In genomic region chrX:16191605-16192004, GRCh38 we compare ENCODE assay signal across 27 cellular contexts. TPM values are rescaled to one million over a fixed set of nuclear protein-coding genes. Genes with fewer than 3 reads are reported as not detected.
DNase-seq lines count a peak whose midpoint lies in the region; ATAC-seq, FAIRE-seq and TF ChIP-seq lines count a peak whose summit lies in the region.
"Had no signal": no experiment of that assay in that cellular context is flagged by ENCODE, and none has a peak within 500 bp of the region (broad histone marks: within the 10 kb centered on the region; RNA-seq: fewer than 3 reads in every experiment).

No MANE protein-coding gene starts in this region.

- H3K9me3 ChIP-seq in mucosa of descending colon (no peaks in the 10 kb centered on the region), gastroesophageal sphincter (no peaks in the 10 kb centered on the region)
- H3K9me3 ChIP-seq: BLaER1, Caco-2, SJSA1 had no signal

- no peak overlapping the region for H3K27ac ChIP-seq in gastroesophageal sphincter
- H3K27ac ChIP-seq in GM23338 (ENCODE audit: low read depth) = no peak overlapping the region
- H3K27ac ChIP-seq: BLaER1, SJSA1 had no signal

- H3K4me1 Mint-ChIP-seq in natural killer cell treated with Interleukin-12 subunit alpha and Interleukin-12 subunit beta and Interleukin-15 and Interleukin-18, amount 100 ng/mL, for 72 hours (ENCODE audit: low read depth in 2 of 2) = no peaks in the 10 kb centered on the region
- peaks cover 16% of the 10 kb centered on the region for H3K4me1 Mint-ChIP-seq in GM23338

- peak; percentile 10 for FAIRE-seq in colon (lab: Jason Lieb, UNC)
- FAIRE-seq: G401.6, GM19239 had no signal

- TF ChIP-seq CTCF in mucosa of descending colon (IDR thresholded peaks at IDR 0.05) (no peak), gastroesophageal sphincter (IDR thresholded peaks at IDR 0.05) (no peak), GM23338 (conservative IDR thresholded peaks at IDR 0.05; ENCODE audit: low read depth in 2 of 2) (no peak)

- no peaks in the 10 kb centered on the region for H3K79me2 ChIP-seq in GM23338 (replicated peaks; ENCODE audit: insufficient read depth)

- no peak overlapping the region for H3K27ac Mint-ChIP-seq in natural killer cell treated with Interleukin-12 subunit alpha and Interleukin-12 subunit beta and Interleukin-15 and Interleukin-18, amount 100 ng/mL, for 72 hours
- H3K27ac Mint-ChIP-seq in GM23338 = no peak overlapping the region
- H3K27ac Mint-ChIP-seq: CD4-positive, alpha-beta T cell; HFFc6 had no signal

- no peaks in the 10 kb centered on the region for H3K9me3 Mint-ChIP-seq in natural killer cell treated with Interleukin-12 subunit alpha and Interleukin-12 subunit beta and Interleukin-15 and Interleukin-18, amount 100 ng/mL, for 72 hours
- H3K9me3 Mint-ChIP-seq in GM23338 = no peaks in the 10 kb centered on the region
- H3K9me3 Mint-ChIP-seq: CD4-positive, alpha-beta T cell; HFFc6 had no signal

- H3K27me3 Mint-ChIP-seq in natural killer cell treated with Interleukin-12 subunit alpha and Interleukin-12 subunit beta and Interleukin-15 and Interleukin-18, amount 100 ng/mL, for 72 hours = peaks cover 9 to 11% of the 10 kb centered on the region in 2 donors
- H3K27me3 Mint-ChIP-seq in GM23338 (ENCODE audit: insufficient read depth, low read depth, poor library complexity) = no peaks in the 10 kb centered on the region
- H3K27me3 Mint-ChIP-seq: CD4-positive, alpha-beta T cell had no signal

- intact Hi-C loops in mucosa of descending colon (cut with DNase I, micrococcal nuclease) = no loop called here

- H3K27me3 ChIP-seq in gastroesophageal sphincter (no peaks in the 10 kb centered on the region), GM23338 (ENCODE audit: insufficient read depth) (no peaks in the 10 kb centered on the region)
- H3K27me3 ChIP-seq: SJSA1 had no signal

- H3K36me3 Mint-ChIP-seq in natural killer cell treated with Interleukin-12 subunit alpha and Interleukin-12 subunit beta and Interleukin-15 and Interleukin-18, amount 100 ng/mL, for 72 hours = no peaks in the 10 kb centered on the region
- no peaks in the 10 kb centered on the region for H3K36me3 Mint-ChIP-seq in GM23338 (ENCODE audit: low read depth)

- no peaks in the 10 kb centered on the region for H3K9me2 ChIP-seq in GM23338 (ENCODE audit: insufficient read depth)

- H3K36me3 ChIP-seq in mucosa of descending colon (ENCODE audit: low read depth) (no peaks in the 10 kb centered on the region), gastroesophageal sphincter (no peaks in the 10 kb centered on the region), GM23338 (ENCODE audit: insufficient read depth) (no peaks in the 10 kb centered on the region)
- H3K36me3 ChIP-seq: BLaER1, SJSA1 had no signal

- no peak overlapping the region for H3K4me2 ChIP-seq in GM23338
- H3K4me2 ChIP-seq: BLaER1 had no signal

- H3K4me1 ChIP-seq in mucosa of descending colon (ENCODE audit: low read depth) = no peaks in the 10 kb centered on the region
- H3K4me1 ChIP-seq in gastroesophageal sphincter = no peaks in the 10 kb centered on the region
- peaks cover 8% of the 10 kb centered on the region for H3K4me1 ChIP-seq in GM23338 (ENCODE audit: insufficient read depth)
- H3K4me1 ChIP-seq: BLaER1, Caco-2 had no signal

- no peak for TF ChIP-seq POLR2A in gastroesophageal sphincter (IDR thresholded peaks at IDR 0.05)

- H3K4me3 Mint-ChIP-seq in natural killer cell treated with Interleukin-12 subunit alpha and Interleukin-12 subunit beta and Interleukin-15 and Interleukin-18, amount 100 ng/mL, for 72 hours = no peak overlapping the region
- H3K4me3 Mint-ChIP-seq in GM23338 = no peak overlapping the region
- H3K4me3 Mint-ChIP-seq: CD4-positive, alpha-beta T cell; H9; HFFc6 had no signal

- no peak overlapping the region for H2AFZ ChIP-seq in GM23338

- peak; percentile 3 for DNase-seq in COLO668 (lab: John Stamatoyannopoulos, UW; ENCODE audit: unreplicated experiment)
- peak; percentile 91 for DNase-seq in NCI-H2227 treated with DMSO at 0.1 percent for 48 hours (lab: John Stamatoyannopoulos, UW)
- peak in 1 of 3 donors; percentile 39 for DNase-seq in mucosa of descending colon
- no peak for DNase-seq in DMS153 treated with DMSO at 0.1 percent for 48 hours (lab: John Stamatoyannopoulos, UW; ENCODE audit: unreplicated experiment)
- no peak for DNase-seq in natural killer cell treated with Interleukin-12 subunit alpha and Interleukin-12 subunit beta and Interleukin-15 and Interleukin-18, amount 100 ng/mL, for 72 hours (ENCODE audit: low spot score)
- DNase-seq in GM23338 (ENCODE audit: low spot score) = no peak
- DNase-seq: ACHN; Caco-2; CD4-positive, alpha-beta T cell; DMS 273 treated with DMSO at 0.1 percent for 48 hours; H9; HFFc6; KBM-7; NCI-H1092; NCI-H1436; NCI-H187 treated with DMSO at 0.1 percent for 48 hours; NCI-H345; NCI-H524; NCI-H82 had no signal

- TF ChIP-seq EP300 in gastroesophageal sphincter (IDR thresholded peaks at IDR 0.05) = no peak

- H4K20me1 ChIP-seq in GM23338 (replicated peaks; ENCODE audit: insufficient read depth) = no peaks in the 10 kb centered on the region
- H4K20me1 ChIP-seq: BLaER1 had no signal

- no peaks in the 10 kb centered on the region for H3F3A ChIP-seq in GM23338 (replicated peaks; ENCODE audit: low read depth)

- ATAC-seq in mucosa of descending colon (peak; percentile 61), gastroesophageal sphincter (no peak), GM23338 (no peak)
- no peak for ATAC-seq in natural killer cell treated with Interleukin-12 subunit alpha and Interleukin-12 subunit beta and Interleukin-15 and Interleukin-18, amount 100 ng/mL, for 72 hours
- ATAC-seq: Right ventricle myocardium inferior had no signal

- H3K4me3 ChIP-seq in mucosa of descending colon = no peak overlapping the region
- no peak overlapping the region for H3K4me3 ChIP-seq in gastroesophageal sphincter
- H3K4me3 ChIP-seq in GM23338 = no peak overlapping the region
- H3K4me3 ChIP-seq: BLaER1, SJSA1 had no signal

- WGBS in gastroesophageal sphincter (ENCODE audit: low coverage in 1 of 2), 2 donors = 93 to 96% methylated on average over 2 to 6 of the region's 6 CpGs

TF ChIP-seq in GM23338, 12 proteins besides CTCF, POLR2A, EP300 and RAD21 (continues in another document):
- no peak for TF ChIP-seq NANOG (IDR thresholded peaks at IDR 0.05; ENCODE audit: borderline replicate concordance)

RNA-seq across cellular contexts. Expression of gene MAGEB17, which starts 24.3 kb away (rescaled TPM):
- total RNA-seq in mucosa of descending colon = under 1 TPM in 1 of 3 donors, not detected in 2; 0.22 TPM
- 1 to 10 TPM in 3 of 4 donors, not detected in 1; 1.4 to 2.4 (median 1.9) TPM for total RNA-seq in gastroesophageal sphincter
- not detected for total RNA-seq in natural killer cell treated with Interleukin-12 subunit alpha and Interleukin-12 subunit beta and Interleukin-15 and Interleukin-18, amount 100 ng/mL, for 72 hours
- total RNA-seq in GM23338 (2014; rRNA removed; shearing (Covaris generic)) = 0.14 and 2.2 TPM in 2 replicates
- polyA plus RNA-seq in GM23338 (2016; fragmentation: Nextera tagmentation; extraction: Ambion mirVana) = 0.42 and 0.56 TPM in 2 replicates
- total RNA-seq: Caco-2; CD4-positive, alpha-beta T cell; Daoy; HFFc6; Right ventricle myocardium inferior had no signal

Comparison
In these comparisons a context has a peak if more than half of its experiments do, and no peak if none do; other contexts are left out.
1. DNase-seq: peak in COLO668 (single experiment) and NCI-H2227 treated with DMSO at 0.1 percent for 48 hours (single experiment); none in DMS153 treated with DMSO at 0.1 percent for 48 hours (single experiment), natural killer cell treated with Interleukin-12 subunit alpha and Interleukin-12 subunit beta and Interleukin-15 and Interleukin-18, amount 100 ng/mL, for 72 hours (single experiment) and GM23338 (single experiment).